In the genomic region with DNA sequence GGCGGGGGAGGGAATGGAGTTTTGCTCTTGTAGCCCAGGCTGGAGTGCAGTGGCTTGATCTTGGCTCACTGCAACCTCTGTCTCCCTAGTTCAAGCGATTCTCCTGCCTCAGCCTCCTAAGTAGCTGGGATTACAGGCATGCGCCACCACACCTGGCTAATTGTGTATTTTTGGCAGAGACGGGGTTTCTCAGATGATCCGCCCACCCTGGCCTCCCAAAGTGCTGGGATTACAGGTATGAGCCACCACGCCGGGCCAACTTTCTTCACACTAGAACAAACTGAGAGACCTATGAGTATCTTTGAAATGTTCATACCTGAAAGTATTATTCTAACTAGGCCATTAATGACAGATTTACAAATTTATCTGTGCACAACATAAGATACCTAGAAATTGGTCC, we compare ENCODE assay signal across 8 cellular contexts. TPM values are rescaled to one million over a fixed set of nuclear protein-coding genes. Genes with fewer than 3 reads are reported as not detected.
"Had no signal": no experiment of that assay in that cellular context is flagged by ENCODE, and none has a peak within 500 bp of the region (broad histone marks: within the 10 kb centered on the region; RNA-seq: fewer than 3 reads in every experiment).

No MANE protein-coding gene starts in this region.

RNA-seq across cellular contexts. Expression of a gene that starts 40.2 kb away (rescaled TPM):
- total RNA-seq: kidney, left lung, liver, mammary epithelial cell, mononuclear cell, vagina had no signal
- polyA plus RNA-seq: immature natural killer cell, liver, mammary epithelial cell, neural cell had no signal
